In the genomic region with DNA sequence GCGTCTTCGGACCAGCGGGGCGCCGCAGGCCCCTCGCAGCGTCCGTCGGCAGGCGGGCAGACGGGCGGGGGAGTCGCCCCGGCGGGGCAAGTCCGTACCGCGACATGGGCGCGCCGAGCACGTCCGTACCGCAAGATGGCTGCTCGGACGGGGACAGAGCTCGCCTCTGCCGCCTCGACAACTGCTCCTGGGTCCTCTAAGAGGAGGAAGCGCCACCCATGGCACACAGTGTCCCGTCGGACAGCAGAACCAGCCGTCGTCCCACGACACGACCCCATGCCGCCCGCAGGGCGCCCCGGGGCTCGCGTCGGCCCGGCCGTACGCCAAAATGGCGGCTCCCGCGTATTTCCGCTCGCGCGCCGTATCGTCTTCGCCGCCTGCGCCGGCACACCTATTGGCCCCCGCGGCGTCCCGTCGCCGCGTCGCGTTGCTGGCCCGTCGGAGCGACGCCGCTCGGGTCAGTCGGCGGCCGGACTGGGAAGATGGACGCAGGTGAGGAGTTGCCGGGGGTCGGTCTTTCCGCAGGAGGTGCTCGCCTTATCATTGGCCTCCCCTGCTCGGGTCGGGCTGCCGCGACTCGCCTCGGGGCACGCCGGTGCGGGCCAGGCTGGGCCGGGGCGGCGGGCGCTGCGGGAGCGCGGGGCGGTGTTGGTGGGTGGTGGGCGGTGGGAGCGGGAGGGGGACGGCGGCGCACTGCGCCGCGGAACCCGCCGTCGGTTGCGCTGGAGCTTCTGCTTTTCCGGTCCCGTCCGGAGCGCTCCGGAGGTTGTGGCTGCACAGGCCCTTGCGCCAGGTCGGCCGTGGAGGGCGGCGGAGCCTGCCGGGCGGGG, we compare ENCODE assay signal across 1 cellular context.
A peak's percentile ranks its signal among the peaks of the same experiment; 100 is the strongest.
TF ChIP-seq lines count a peak whose summit lies in the region.

A gene (plus strand): TSS at position 461 of the 830 bp plus-strand sequence. CDS start 22 bp downstream, at position 483.

TF ChIP-seq in HEK293, 187 proteins besides CTCF, POLR2A, EP300 and RAD21 (continued from another document):
- TF ChIP-seq, protein P1, sequence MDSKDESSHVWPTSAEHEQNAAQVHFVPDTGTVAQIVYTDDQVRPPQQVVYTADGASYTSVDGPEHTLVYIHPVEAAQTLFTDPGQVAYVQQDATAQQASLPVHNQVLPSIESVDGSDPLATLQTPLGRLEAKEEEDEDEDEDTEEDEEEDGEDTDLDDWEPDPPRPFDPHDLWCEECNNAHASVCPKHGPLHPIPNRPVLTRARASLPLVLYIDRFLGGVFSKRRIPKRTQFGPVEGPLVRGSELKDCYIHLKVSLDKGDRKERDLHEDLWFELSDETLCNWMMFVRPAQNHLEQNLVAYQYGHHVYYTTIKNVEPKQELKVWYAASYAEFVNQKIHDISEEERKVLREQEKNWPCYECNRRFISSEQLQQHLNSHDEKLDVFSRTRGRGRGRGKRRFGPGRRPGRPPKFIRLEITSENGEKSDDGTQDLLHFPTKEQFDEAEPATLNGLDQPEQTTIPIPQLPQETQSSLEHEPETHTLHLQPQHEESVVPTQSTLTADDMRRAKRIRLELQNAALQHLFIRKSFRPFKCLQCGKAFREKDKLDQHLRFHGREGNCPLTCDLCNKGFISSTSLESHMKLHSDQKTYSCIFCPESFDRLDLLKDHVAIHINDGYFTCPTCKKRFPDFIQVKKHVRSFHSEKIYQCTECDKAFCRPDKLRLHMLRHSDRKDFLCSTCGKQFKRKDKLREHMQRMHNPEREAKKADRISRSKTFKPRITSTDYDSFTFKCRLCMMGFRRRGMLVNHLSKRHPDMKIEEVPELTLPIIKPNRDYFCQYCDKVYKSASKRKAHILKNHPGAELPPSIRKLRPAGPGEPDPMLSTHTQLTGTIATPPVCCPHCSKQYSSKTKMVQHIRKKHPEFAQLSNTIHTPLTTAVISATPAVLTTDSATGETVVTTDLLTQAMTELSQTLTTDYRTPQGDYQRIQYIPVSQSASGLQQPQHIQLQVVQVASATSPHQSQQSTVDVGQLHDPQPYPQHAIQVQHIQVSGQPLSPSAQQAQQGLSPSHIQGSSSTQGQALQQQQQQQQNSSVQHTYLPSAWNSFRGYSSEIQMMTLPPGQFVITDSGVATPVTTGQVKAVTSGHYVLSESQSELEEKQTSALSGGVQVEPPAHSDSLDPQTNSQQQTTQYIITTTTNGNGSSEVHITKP (tag by site-specific recombination; IDR thresholded peaks at IDR 0.05): peak; percentile 13; the same call in 1 of the 2 replicates
- TF ChIP-seq SCRT2 (tag by site-specific recombination; IDR thresholded peaks at IDR 0.05) (no peak), ZNF350 (tag by site-specific recombination; IDR thresholded peaks at IDR 0.05) (no peak), ZNF132 (tag by site-specific recombination; IDR thresholded peaks at IDR 0.05; ENCODE audit: borderline replicate concordance) (no peak), ZNF660 (tag by site-specific recombination; IDR thresholded peaks at IDR 0.05) (no peak), ZSCAN23 (tag by site-specific recombination; IDR thresholded peaks at IDR 0.05) (no peak), TCF7L2 (IDR thresholded peaks at IDR 0.05; ENCODE audit: borderline replicate concordance, low read depth, low read length) (peak; percentile 92), GLIS2 (tag by site-specific recombination; IDR thresholded peaks at IDR 0.05) (peak; percentile 51; the same call in 1 of the 2 replicates), ZNF530 (tag by site-specific recombination; IDR thresholded peaks at IDR 0.05; ENCODE audit: low read depth) (no peak), ZNF169 (tag by site-specific recombination; IDR thresholded peaks at IDR 0.05) (no peak), ZNF239 (tag by site-specific recombination; IDR thresholded peaks at IDR 0.05) (no peak), ZBTB8A (tag by site-specific recombination; IDR thresholded peaks at IDR 0.05) (peak; percentile 85), FEZF1 (tag by site-specific recombination; IDR thresholded peaks at IDR 0.05) (no peak), ZEB2 (tag by site-specific recombination; IDR thresholded peaks at IDR 0.05) (peak; percentile 93), ZNF433 (tag by site-specific recombination; IDR thresholded peaks at IDR 0.05; ENCODE audit: low read depth) (no peak), MYNN (tag by site-specific recombination; IDR thresholded peaks at IDR 0.05; ENCODE audit: borderline replicate concordance) (no peak), KLF7 (tag by site-specific recombination; IDR thresholded peaks at IDR 0.05; ENCODE audit: borderline replicate concordance) (no peak), KLF10 (tag by site-specific recombination; IDR thresholded peaks at IDR 0.05) (0 out of 2 replicates have a peak, but pooled peaks have one; percentile 31), MZF1 (tag by site-specific recombination; IDR thresholded peaks at IDR 0.05; ENCODE audit: borderline replicate concordance) (no peak)
- TF ChIP-seq, protein P2, sequence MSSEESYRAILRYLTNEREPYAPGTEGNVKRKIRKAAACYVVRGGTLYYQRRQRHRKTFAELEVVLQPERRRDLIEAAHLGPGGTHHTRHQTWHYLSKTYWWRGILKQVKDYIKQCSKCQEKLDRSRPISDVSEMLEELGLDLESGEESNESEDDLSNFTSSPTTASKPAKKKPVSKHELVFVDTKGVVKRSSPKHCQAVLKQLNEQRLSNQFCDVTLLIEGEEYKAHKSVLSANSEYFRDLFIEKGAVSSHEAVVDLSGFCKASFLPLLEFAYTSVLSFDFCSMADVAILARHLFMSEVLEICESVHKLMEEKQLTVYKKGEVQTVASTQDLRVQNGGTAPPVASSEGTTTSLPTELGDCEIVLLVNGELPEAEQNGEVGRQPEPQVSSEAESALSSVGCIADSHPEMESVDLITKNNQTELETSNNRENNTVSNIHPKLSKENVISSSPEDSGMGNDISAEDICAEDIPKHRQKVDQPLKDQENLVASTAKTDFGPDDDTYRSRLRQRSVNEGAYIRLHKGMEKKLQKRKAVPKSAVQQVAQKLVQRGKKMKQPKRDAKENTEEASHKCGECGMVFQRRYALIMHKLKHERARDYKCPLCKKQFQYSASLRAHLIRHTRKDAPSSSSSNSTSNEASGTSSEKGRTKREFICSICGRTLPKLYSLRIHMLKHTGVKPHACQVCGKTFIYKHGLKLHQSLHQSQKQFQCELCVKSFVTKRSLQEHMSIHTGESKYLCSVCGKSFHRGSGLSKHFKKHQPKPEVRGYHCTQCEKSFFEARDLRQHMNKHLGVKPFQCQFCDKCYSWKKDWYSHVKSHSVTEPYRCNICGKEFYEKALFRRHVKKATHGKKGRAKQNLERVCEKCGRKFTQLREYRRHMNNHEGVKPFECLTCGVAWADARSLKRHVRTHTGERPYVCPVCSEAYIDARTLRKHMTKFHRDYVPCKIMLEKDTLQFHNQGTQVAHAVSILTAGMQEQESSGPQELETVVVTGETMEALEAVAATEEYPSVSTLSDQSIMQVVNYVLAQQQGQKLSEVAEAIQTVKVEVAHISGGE (tag by site-specific recombination; conservative IDR thresholded peaks at IDR 0.05; ENCODE audit: low read depth): peak; percentile 64; the same call in 1 of the 2 replicates
- TF ChIP-seq, protein P3, sequence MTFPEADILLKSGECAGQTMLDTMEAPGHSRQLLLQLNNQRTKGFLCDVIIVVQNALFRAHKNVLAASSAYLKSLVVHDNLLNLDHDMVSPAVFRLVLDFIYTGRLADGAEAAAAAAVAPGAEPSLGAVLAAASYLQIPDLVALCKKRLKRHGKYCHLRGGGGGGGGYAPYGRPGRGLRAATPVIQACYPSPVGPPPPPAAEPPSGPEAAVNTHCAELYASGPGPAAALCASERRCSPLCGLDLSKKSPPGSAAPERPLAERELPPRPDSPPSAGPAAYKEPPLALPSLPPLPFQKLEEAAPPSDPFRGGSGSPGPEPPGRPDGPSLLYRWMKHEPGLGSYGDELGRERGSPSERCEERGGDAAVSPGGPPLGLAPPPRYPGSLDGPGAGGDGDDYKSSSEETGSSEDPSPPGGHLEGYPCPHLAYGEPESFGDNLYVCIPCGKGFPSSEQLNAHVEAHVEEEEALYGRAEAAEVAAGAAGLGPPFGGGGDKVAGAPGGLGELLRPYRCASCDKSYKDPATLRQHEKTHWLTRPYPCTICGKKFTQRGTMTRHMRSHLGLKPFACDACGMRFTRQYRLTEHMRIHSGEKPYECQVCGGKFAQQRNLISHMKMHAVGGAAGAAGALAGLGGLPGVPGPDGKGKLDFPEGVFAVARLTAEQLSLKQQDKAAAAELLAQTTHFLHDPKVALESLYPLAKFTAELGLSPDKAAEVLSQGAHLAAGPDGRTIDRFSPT (tag by site-specific recombination; IDR thresholded peaks at IDR 0.05): no peak
- TF ChIP-seq, protein P4, sequence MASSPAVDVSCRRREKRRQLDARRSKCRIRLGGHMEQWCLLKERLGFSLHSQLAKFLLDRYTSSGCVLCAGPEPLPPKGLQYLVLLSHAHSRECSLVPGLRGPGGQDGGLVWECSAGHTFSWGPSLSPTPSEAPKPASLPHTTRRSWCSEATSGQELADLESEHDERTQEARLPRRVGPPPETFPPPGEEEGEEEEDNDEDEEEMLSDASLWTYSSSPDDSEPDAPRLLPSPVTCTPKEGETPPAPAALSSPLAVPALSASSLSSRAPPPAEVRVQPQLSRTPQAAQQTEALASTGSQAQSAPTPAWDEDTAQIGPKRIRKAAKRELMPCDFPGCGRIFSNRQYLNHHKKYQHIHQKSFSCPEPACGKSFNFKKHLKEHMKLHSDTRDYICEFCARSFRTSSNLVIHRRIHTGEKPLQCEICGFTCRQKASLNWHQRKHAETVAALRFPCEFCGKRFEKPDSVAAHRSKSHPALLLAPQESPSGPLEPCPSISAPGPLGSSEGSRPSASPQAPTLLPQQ (tag by site-specific recombination; IDR thresholded peaks at IDR 0.05): peak; percentile 62; the same call in 1 of the 2 replicates
- TF ChIP-seq, protein P5, sequence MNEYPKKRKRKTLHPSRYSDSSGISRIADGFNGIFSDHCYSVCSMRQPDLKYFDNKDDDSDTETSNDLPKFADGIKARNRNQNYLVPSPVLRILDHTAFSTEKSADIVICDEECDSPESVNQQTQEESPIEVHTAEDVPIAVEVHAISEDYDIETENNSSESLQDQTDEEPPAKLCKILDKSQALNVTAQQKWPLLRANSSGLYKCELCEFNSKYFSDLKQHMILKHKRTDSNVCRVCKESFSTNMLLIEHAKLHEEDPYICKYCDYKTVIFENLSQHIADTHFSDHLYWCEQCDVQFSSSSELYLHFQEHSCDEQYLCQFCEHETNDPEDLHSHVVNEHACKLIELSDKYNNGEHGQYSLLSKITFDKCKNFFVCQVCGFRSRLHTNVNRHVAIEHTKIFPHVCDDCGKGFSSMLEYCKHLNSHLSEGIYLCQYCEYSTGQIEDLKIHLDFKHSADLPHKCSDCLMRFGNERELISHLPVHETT (tag by site-specific recombination; IDR thresholded peaks at IDR 0.05): no peak
- TF ChIP-seq, protein P6, sequence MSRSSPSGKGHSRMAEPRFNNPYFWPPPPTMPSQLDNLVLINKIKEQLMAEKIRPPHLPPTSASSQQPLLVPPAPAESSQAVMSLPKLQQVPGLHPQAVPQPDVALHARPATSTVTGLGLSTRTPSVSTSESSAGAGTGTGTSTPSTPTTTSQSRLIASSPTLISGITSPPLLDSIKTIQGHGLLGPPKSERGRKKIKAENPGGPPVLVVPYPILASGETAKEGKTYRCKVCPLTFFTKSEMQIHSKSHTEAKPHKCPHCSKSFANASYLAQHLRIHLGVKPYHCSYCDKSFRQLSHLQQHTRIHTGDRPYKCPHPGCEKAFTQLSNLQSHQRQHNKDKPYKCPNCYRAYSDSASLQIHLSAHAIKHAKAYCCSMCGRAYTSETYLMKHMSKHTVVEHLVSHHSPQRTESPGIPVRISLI (tag by site-specific recombination; IDR thresholded peaks at IDR 0.05): no peak
- TF ChIP-seq, protein P7, sequence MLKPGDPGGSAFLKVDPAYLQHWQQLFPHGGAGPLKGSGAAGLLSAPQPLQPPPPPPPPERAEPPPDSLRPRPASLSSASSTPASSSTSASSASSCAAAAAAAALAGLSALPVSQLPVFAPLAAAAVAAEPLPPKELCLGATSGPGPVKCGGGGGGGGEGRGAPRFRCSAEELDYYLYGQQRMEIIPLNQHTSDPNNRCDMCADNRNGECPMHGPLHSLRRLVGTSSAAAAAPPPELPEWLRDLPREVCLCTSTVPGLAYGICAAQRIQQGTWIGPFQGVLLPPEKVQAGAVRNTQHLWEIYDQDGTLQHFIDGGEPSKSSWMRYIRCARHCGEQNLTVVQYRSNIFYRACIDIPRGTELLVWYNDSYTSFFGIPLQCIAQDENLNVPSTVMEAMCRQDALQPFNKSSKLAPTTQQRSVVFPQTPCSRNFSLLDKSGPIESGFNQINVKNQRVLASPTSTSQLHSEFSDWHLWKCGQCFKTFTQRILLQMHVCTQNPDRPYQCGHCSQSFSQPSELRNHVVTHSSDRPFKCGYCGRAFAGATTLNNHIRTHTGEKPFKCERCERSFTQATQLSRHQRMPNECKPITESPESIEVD (tag by site-specific recombination; IDR thresholded peaks at IDR 0.05): no peak
